Comparison of ENCODE assay signal across 8 cellular contexts in genomic region chr4:139665079-139665689, GRCh38. TPM values are rescaled to one million over a fixed set of nuclear protein-coding genes. Genes with fewer than 3 reads are reported as not detected.
DNase-seq lines count a peak whose midpoint lies in the region; ATAC-seq and TF ChIP-seq lines count a peak whose summit lies in the region.

No MANE protein-coding gene starts in this region.

- peaks cover 30% of the 10 kb centered on the region for H3K4me1 ChIP-seq in DOHH2 (ENCODE audit: control insufficient read depth, low read length)
- peaks cover 67% of the 10 kb centered on the region for H3K4me1 ChIP-seq in Loucy (ENCODE audit: insufficient read depth, low read length, poor library complexity, severe bottlenecking)
- H3K4me1 ChIP-seq in ectodermal cell (ENCODE audit: control insufficient read depth, insufficient read depth, low read length) = no peaks in the 10 kb centered on the region
- peaks cover 4% of the 10 kb centered on the region for H3K4me1 ChIP-seq in osteoblast (ENCODE audit: insufficient read depth, low read length)

- H3K9me2 ChIP-seq in DOHH2 (replicated peaks; ENCODE audit: control insufficient read depth, low read length) (no peaks in the 10 kb centered on the region), Loucy (replicated peaks; ENCODE audit: low read depth, low read length) (no peaks in the 10 kb centered on the region)

- H3K36me3 ChIP-seq in DOHH2 (ENCODE audit: control insufficient read depth, low read length) = no peaks in the 10 kb centered on the region
- no peaks in the 10 kb centered on the region for H3K36me3 ChIP-seq in Loucy (ENCODE audit: insufficient read depth, low read length)
- no peaks in the 10 kb centered on the region for H3K36me3 ChIP-seq in ectodermal cell (ENCODE audit: control insufficient read depth, insufficient read depth, low read length)
- no peaks in the 10 kb centered on the region for H3K36me3 ChIP-seq in osteoblast (ENCODE audit: insufficient read depth, low read length)

- H3K27ac ChIP-seq in DOHH2 (ENCODE audit: low read depth, low read length) (peak overlapping the region; percentile 22), ectodermal cell (ENCODE audit: insufficient read depth, low read depth, low read length, poor library complexity, severe bottlenecking) (no peak overlapping the region), osteoblast (ENCODE audit: low read depth, low read length) (peak overlapping the region; percentile 86)

- H2AFZ ChIP-seq in Loucy (ENCODE audit: low read length) = peak overlapping the region; percentile 84
- peak overlapping the region; percentile 99 for H2AFZ ChIP-seq in osteoblast (ENCODE audit: low read length)

- WGBS in ectodermal cell, 2 experiments = 76 to 84% methylated on average over 10 of the region's 10 CpGs

- no peaks in the 10 kb centered on the region for H3K9me3 ChIP-seq in DOHH2 (ENCODE audit: control insufficient read depth, insufficient read depth, low read length)
- H3K9me3 ChIP-seq in Loucy (ENCODE audit: insufficient read depth, low read depth, low read length) = no peaks in the 10 kb centered on the region
- H3K9me3 ChIP-seq in ectodermal cell (ENCODE audit: control insufficient read depth, low read length) = no peaks in the 10 kb centered on the region
- no peaks in the 10 kb centered on the region for H3K9me3 ChIP-seq in osteoblast (ENCODE audit: low read depth, low read length)

- H3F3A ChIP-seq in DOHH2 (ENCODE audit: control insufficient read depth, insufficient read depth) (no peaks in the 10 kb centered on the region), Loucy (ENCODE audit: low read depth) (no peaks in the 10 kb centered on the region)

- no peak for ATAC-seq in esophagus mucosa

- DNase-seq in osteoblast (ENCODE audit: insufficient read length, low spot score, missing footprints) (no peak), NCI-H82 treated with DMSO at 0.1 percent for 48 hours (lab: John Stamatoyannopoulos, UW; ENCODE audit: unreplicated experiment) (no peak), NCI-H446 (lab: John Stamatoyannopoulos, UW) (no peak)
- DNase-seq in activated CD4-positive, CD25-positive, alpha-beta regulatory T cell treated with anti-CD3 and anti-CD28 coated beads, Interleukin-2, amount 50 U/mL, for 72 hours = no peak

- H3K4me2 ChIP-seq in DOHH2 (ENCODE audit: low read length) = peak overlapping the region; percentile 80
- H3K4me2 ChIP-seq in Loucy (ENCODE audit: low read depth, low read length, poor library complexity, severe bottlenecking) = peak overlapping the region; percentile 90
- peak overlapping the region; percentile 96 for H3K4me2 ChIP-seq in osteoblast (ENCODE audit: insufficient read depth, low read length)

- peaks cover 10% of the 10 kb centered on the region; the same call in 1 of the 2 replicates for H3K79me2 ChIP-seq in DOHH2 (ENCODE audit: control insufficient read depth, low read length)
- peaks cover 52% of the 10 kb centered on the region for H3K79me2 ChIP-seq in Loucy (ENCODE audit: insufficient read depth, low read length)
- H3K79me2 ChIP-seq in osteoblast (ENCODE audit: insufficient read depth, low read length) = no peaks in the 10 kb centered on the region

- H4K20me1 ChIP-seq in DOHH2 (ENCODE audit: control insufficient read depth, insufficient read depth, low read depth, low read length) = no peaks in the 10 kb centered on the region
- peaks cover 4% of the 10 kb centered on the region for H4K20me1 ChIP-seq in Loucy (ENCODE audit: insufficient read depth, low read length, poor library complexity, severe bottlenecking)
- no peaks in the 10 kb centered on the region for H4K20me1 ChIP-seq in osteoblast (ENCODE audit: insufficient read depth, low read length)

- H3K9ac ChIP-seq in Loucy (ENCODE audit: low read depth, low read length, poor library complexity, severe bottlenecking) = peak overlapping the region; percentile 99

- TF ChIP-seq CTCF in DOHH2 (IDR thresholded peaks at IDR 0.05; ENCODE audit: low read depth, low read length, poor library complexity, severe bottlenecking) = no peak
- no peak for TF ChIP-seq CTCF in Loucy (conservative IDR thresholded peaks at IDR 0.05; ENCODE audit: low read length)
- no peak for TF ChIP-seq CTCF in osteoblast (IDR thresholded peaks at IDR 0.05; ENCODE audit: extremely low read depth, low read depth, low read length)

- peak overlapping the region; percentile 85 for H3K4me3 ChIP-seq in DOHH2 (ENCODE audit: low read length)
- peak overlapping the region; percentile 98 for H3K4me3 ChIP-seq in Loucy (ENCODE audit: low read length, poor library complexity, severe bottlenecking)
- H3K4me3 ChIP-seq in ectodermal cell (ENCODE audit: insufficient read depth, low read depth, low read length) = peak overlapping the region; percentile 35
- peak overlapping the region; percentile 83 for H3K4me3 ChIP-seq in osteoblast (ENCODE audit: insufficient read depth, low read length)

- H3K27me3 ChIP-seq in DOHH2 (ENCODE audit: control insufficient read depth, low read length) (no peaks in the 10 kb centered on the region), Loucy (ENCODE audit: insufficient read depth, low read length, poor library complexity, severe bottlenecking) (no peaks in the 10 kb centered on the region), ectodermal cell (ENCODE audit: control insufficient read depth, insufficient read depth, low read length, poor library complexity, severe bottlenecking) (no peaks in the 10 kb centered on the region), osteoblast (ENCODE audit: insufficient read depth, low read length) (no peaks in the 10 kb centered on the region)

RNA-seq across cellular contexts. Expression of gene MGST2, which starts 0.4 kb away (rescaled TPM):
- 9.9 TPM for polyA plus RNA-seq in ectodermal cell (2013, experiment 1 of 4)
- 8.4 TPM for polyA plus RNA-seq in ectodermal cell (2013, experiment 2 of 4)
- polyA plus RNA-seq in ectodermal cell (2013, experiment 3 of 4) = 10.6 TPM
- polyA plus RNA-seq in ectodermal cell (2013, experiment 4 of 4) = 8.8 TPM
- total RNA-seq in osteoblast (2.4 and 6.2 TPM in 2 replicates), esophagus mucosa (128 TPM)

Comparison
In these comparisons a context has a peak if more than half of its experiments do, and no peak if none do; other contexts are left out.
1. H3K4me3 ChIP-seq: peak in every context shown above with its lines; median percentile 98 in Loucy; 85 in DOHH2; 83 in osteoblast; 35 in ectodermal cell.
2. RNA of gene MGST2, which starts 0.4 kb away (total RNA-seq): 128 TPM in esophagus mucosa (single experiment); 2.4 to 6.2 TPM in osteoblast; every median in the first group is over 10 times any median in the second.
3. Peak in every context shown above with its lines, with median percentiles within 50 percentile points of each other: H3K4me2 ChIP-seq.